17 cellular contexts compared by ENCODE assay signal in the genomic region with DNA sequence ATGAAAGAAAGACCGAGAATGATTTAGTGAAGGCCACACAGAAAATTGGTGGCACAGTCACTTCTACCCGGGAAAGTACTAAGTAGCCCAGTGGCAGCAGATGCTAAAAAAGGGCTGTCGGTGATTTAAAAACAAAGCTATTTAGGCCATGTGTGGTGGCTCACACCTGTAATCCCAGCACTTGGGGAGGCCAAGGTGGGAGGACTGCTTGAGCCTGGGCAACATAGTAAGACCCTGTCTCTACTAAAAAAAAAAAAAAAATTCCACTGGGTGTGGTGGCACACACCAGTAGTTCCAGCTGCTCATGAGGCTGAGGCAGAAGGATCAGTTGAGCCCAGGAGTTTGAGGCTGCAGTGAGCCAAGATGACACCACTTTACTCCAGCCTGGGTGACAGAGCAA.
"Had no signal": no experiment of that assay in that cellular context is flagged by ENCODE, and none has a peak within 500 bp of the region (broad histone marks: within the 10 kb centered on the region; RNA-seq: fewer than 3 reads in every experiment).

No MANE protein-coding gene starts in this region.

- H3K4me1 ChIP-seq: colonic mucosa had no signal

- H3K27ac ChIP-seq: colonic mucosa, neutrophil, SJSA1 had no signal

- H3K4me1 Mint-ChIP-seq: activated naive CD8-positive, alpha-beta T cell treated with anti-CD3 and anti-CD28 coated beads, Interleukin-2, amount 10 ng/mL, durations not matched to agents 7 days and 5 days; immature natural killer cell; naive B cell had no signal

- H3K9me3 Mint-ChIP-seq: activated CD4-positive, alpha-beta memory T cell treated with anti-CD3 and anti-CD28 coated beads, Interleukin-2, amount 10 ng/mL, durations not matched to agents 7 days and 5 days; activated naive CD8-positive, alpha-beta T cell treated with anti-CD3 and anti-CD28 coated beads, Interleukin-2, amount 10 ng/mL, durations not matched to agents 7 days and 5 days; effector memory CD8-positive, alpha-beta T cell; immature natural killer cell; naive B cell had no signal

- H3K27me3 ChIP-seq: colonic mucosa, neutrophil, SJSA1 had no signal

- H3K4me3 Mint-ChIP-seq: activated CD4-positive, alpha-beta memory T cell treated with anti-CD3 and anti-CD28 coated beads, Interleukin-2, amount 10 ng/mL, durations not matched to agents 7 days and 5 days; activated naive CD8-positive, alpha-beta T cell treated with anti-CD3 and anti-CD28 coated beads, Interleukin-2, amount 10 ng/mL, durations not matched to agents 7 days and 5 days; activated T-cell treated with anti-CD3 and anti-CD28 coated beads, Interleukin-2, amount 50 U/mL, for 72 hours; effector memory CD8-positive, alpha-beta T cell; immature natural killer cell; naive B cell had no signal

- H3K36me3 Mint-ChIP-seq: activated naive CD8-positive, alpha-beta T cell treated with anti-CD3 and anti-CD28 coated beads, Interleukin-2, amount 10 ng/mL, durations not matched to agents 7 days and 5 days had no signal

- DNase-seq: activated CD4-positive, alpha-beta memory T cell treated with anti-CD3 and anti-CD28 coated beads, Interleukin-2, amount 10 ng/mL, durations not matched to agents 7 days and 5 days; activated gamma-delta T cell treated with Interleukin-2 at 50 U/mL for 16 hours; activated naive CD8-positive, alpha-beta T cell treated with anti-CD3 and anti-CD28 coated beads, Interleukin-2, amount 10 ng/mL, durations not matched to agents 7 days and 5 days; activated T-cell treated with anti-CD3 and anti-CD28 coated beads, Interleukin-2, amount 50 U/mL, for 72 hours; colonic mucosa; effector memory CD8-positive, alpha-beta T cell; immature natural killer cell; midbrain; naive B cell; right cardiac atrium; stimulated activated CD4-positive, alpha-beta T cell treated with anti-CD3 and anti-CD28 coated beads, Interleukin-2, amount 100 ng/mL, for 48 hours; stimulated activated naive CD4-positive, alpha-beta T cell treated with Interleukin-2 at 50 U/mL for 16 hours; T-helper 9 cell had no signal

- ATAC-seq: activated T-cell treated with anti-CD3 and anti-CD28 coated beads, Interleukin-2, amount 50 U/mL, for 72 hours; effector memory CD8-positive, alpha-beta T cell had no signal

- H3K27ac Mint-ChIP-seq: activated CD4-positive, alpha-beta memory T cell treated with anti-CD3 and anti-CD28 coated beads, Interleukin-2, amount 10 ng/mL, durations not matched to agents 7 days and 5 days; activated naive CD8-positive, alpha-beta T cell treated with anti-CD3 and anti-CD28 coated beads, Interleukin-2, amount 10 ng/mL, durations not matched to agents 7 days and 5 days; effector memory CD8-positive, alpha-beta T cell; immature natural killer cell; naive B cell; progenitor cell of endocrine pancreas had no signal

- H3K9me3 ChIP-seq: colonic mucosa, neutrophil, SJSA1 had no signal

- H3K27me3 Mint-ChIP-seq: progenitor cell of endocrine pancreas had no signal

- H3K4me3 ChIP-seq: colonic mucosa, lung, SJSA1 had no signal

- H3K36me3 ChIP-seq: colonic mucosa, neutrophil had no signal
